ENCODE assay signal across 15 cellular contexts in genomic region chr6:52570291-52570700, GRCh38. TPM values are rescaled to one million over a fixed set of nuclear protein-coding genes. Genes with fewer than 3 reads are reported as not detected.
A peak's percentile ranks its signal among the peaks of the same experiment; 100 is the strongest.
DNase-seq lines count a peak whose midpoint lies in the region; ATAC-seq and TF ChIP-seq lines count a peak whose summit lies in the region.
"Had no signal": no experiment of that assay in that cellular context is flagged by ENCODE, and none has a peak within 500 bp of the region (broad histone marks: within the 10 kb centered on the region; RNA-seq: fewer than 3 reads in every experiment).

No MANE protein-coding gene starts in this region.

- H3K4me3 ChIP-seq in lower lobe of right lung: no peak overlapping the region
- no peak overlapping the region for H3K4me3 ChIP-seq in upper lobe of left lung
- H3K4me3 ChIP-seq: mucosa of descending colon had no signal

- peak; percentile 37 to 47 for ATAC-seq in lower lobe of right lung
- peak; percentile 9 to 18 for ATAC-seq in upper lobe of left lung (ENCODE audit: low FRiP score in 2 of 2)
- ATAC-seq in HG03135 (IDR thresholded peaks at IDR 0.05; ENCODE audit: unreplicated experiment): no peak
- ATAC-seq: stimulated activated naive B cell treated with anti-CD40 and anti-IgM and Interleukin-4, amounts not matched to agents 10 μg/mL and 1 μg/mL and 100 μg/mL, for 72 hours had no signal

- peaks cover 1% of the 10 kb centered on the region for H3K36me3 Mint-ChIP-seq in chondrocyte (ENCODE audit: low read depth)
- H3K36me3 Mint-ChIP-seq: stimulated activated naive B cell treated with anti-CD40 and anti-IgM and Interleukin-4, amounts not matched to agents 10 μg/mL and 1 μg/mL and 100 μg/mL, for 72 hours had no signal

- intact Hi-C loops in lower lobe of right lung (cut with DNase I): no loop called here

- no peaks in the 10 kb centered on the region for H3K27me3 Mint-ChIP-seq in chondrocyte (ENCODE audit: low read depth)
- H3K27me3 Mint-ChIP-seq: stimulated activated naive B cell treated with anti-CD40 and anti-IgM and Interleukin-4, amounts not matched to agents 10 μg/mL and 1 μg/mL and 100 μg/mL, for 72 hours had no signal

- peaks cover 84% of the 10 kb centered on the region for H3K4me1 ChIP-seq in lower lobe of right lung
- H3K4me1 ChIP-seq in upper lobe of left lung: peaks cover 64 to 75% (median 73%) of the 10 kb centered on the region in 4 donors

- no peaks in the 10 kb centered on the region for H3K9me3 Mint-ChIP-seq in chondrocyte (ENCODE audit: low read depth)
- H3K9me3 Mint-ChIP-seq: stimulated activated naive B cell treated with anti-CD40 and anti-IgM and Interleukin-4, amounts not matched to agents 10 μg/mL and 1 μg/mL and 100 μg/mL, for 72 hours had no signal

- TF ChIP-seq CTCF in chondrocyte (IDR thresholded peaks at IDR 0.05) (no peak), lower lobe of right lung (IDR thresholded peaks at IDR 0.05) (no peak), upper lobe of left lung (IDR thresholded peaks at IDR 0.05) (no peak)

- H3K36me3 ChIP-seq in lower lobe of right lung: no peaks in the 10 kb centered on the region
- no peaks in the 10 kb centered on the region for H3K36me3 ChIP-seq in upper lobe of left lung

- H3K27ac ChIP-seq in lower lobe of right lung: peak overlapping the region; percentile 21
- H3K27ac ChIP-seq in upper lobe of left lung: peak overlapping the region in 3 of 4 donors; percentile 10 to 59 (median 51)

- TF ChIP-seq EP300 in upper lobe of left lung (IDR thresholded peaks at IDR 0.05): no peak

- WGBS in upper lobe of left lung, 2 donors: 34 to 59% methylated on average over 3 to 8 of the region's 8 CpGs

- H3K9me3 ChIP-seq in lower lobe of right lung (no peaks in the 10 kb centered on the region), upper lobe of left lung (no peaks in the 10 kb centered on the region)
- H3K9me3 ChIP-seq: mucosa of descending colon had no signal

- peaks cover 98% of the 10 kb centered on the region for H3K4me1 Mint-ChIP-seq in chondrocyte (ENCODE audit: low read depth)

- TF ChIP-seq POLR2A in upper lobe of left lung (IDR thresholded peaks at IDR 0.05): no peak

- peak overlapping the region; percentile 71 for H3K27ac Mint-ChIP-seq in chondrocyte (ENCODE audit: unreplicated experiment)
- H3K27ac Mint-ChIP-seq: stimulated activated naive B cell treated with anti-CD40 and anti-IgM and Interleukin-4, amounts not matched to agents 10 μg/mL and 1 μg/mL and 100 μg/mL, for 72 hours had no signal

- DNase-seq in NCI-H146 (lab: John Stamatoyannopoulos, UW): peak; percentile 33
- no peak for DNase-seq in NCI-H146 treated with DMSO at 0.1 percent for 48 hours (lab: John Stamatoyannopoulos, UW; ENCODE audit: unreplicated experiment)
- DNase-seq in chondrocyte (ENCODE audit: low spot score): no peak
- no peak for DNase-seq in lower lobe of right lung
- DNase-seq in upper lobe of left lung: no peak
- no peak for DNase-seq in retina
- DNase-seq in stimulated activated naive CD4-positive, alpha-beta T cell treated with Interleukin-2 at 50 U/mL for 16 hours (lab: John Stamatoyannopoulos, UW): no peak
- DNase-seq: 8988T; activated T-cell treated with anti-CD3 and anti-CD28 coated beads for 4 hours; Kasumi-1; stimulated activated CD4-positive, alpha-beta T cell treated with anti-CD3 and anti-CD28 coated beads, Interleukin-12 subunit alpha, Interleukin-12 subunit beta, amount 100 ng/mL, for 4 hours; stimulated activated naive B cell treated with anti-CD40 and anti-IgM and Interleukin-4, amounts not matched to agents 10 μg/mL and 1 μg/mL and 100 μg/mL, for 72 hours; T-helper 9 cell had no signal

- H3K4me3 Mint-ChIP-seq in chondrocyte (ENCODE audit: unreplicated experiment): no peak overlapping the region
- H3K4me3 Mint-ChIP-seq: stimulated activated naive B cell treated with anti-CD40 and anti-IgM and Interleukin-4, amounts not matched to agents 10 μg/mL and 1 μg/mL and 100 μg/mL, for 72 hours had no signal

- H3K27me3 ChIP-seq in lower lobe of right lung (ENCODE audit: low read depth) (no peaks in the 10 kb centered on the region), upper lobe of left lung (no peaks in the 10 kb centered on the region)

RNA-seq across cellular contexts. Expression of gene TRAM2, which starts 6.6 kb away (rescaled TPM):
- total RNA-seq in chondrocyte (159 to 178 TPM (median 159 TPM) in 3 replicates), lower lobe of right lung (21.9 TPM), upper lobe of left lung (10 to 100 TPM in 5 of 6 donors, 1 to 10 TPM in 1; 9.4 to 26.8 (median 14.3) TPM)
